ENCODE assay signal across 12 cellular contexts in genomic region chr18:66931010-66931409, GRCh38.
A peak's percentile ranks its signal among the peaks of the same experiment; 100 is the strongest.
DNase-seq lines count a peak whose midpoint lies in the region.
"Had no signal": no experiment of that assay in that cellular context is flagged by ENCODE, and none has a peak within 500 bp of the region (broad histone marks: within the 10 kb centered on the region; RNA-seq: fewer than 3 reads in every experiment).

No MANE protein-coding gene starts in this region.

- H3K27me3 ChIP-seq in HUES64 (ENCODE audit: insufficient read depth, low read length), result no peaks in the 10 kb centered on the region
- H3K27me3 ChIP-seq in mesendoderm (ENCODE audit: insufficient read depth, low read length, poor library complexity), result no peaks in the 10 kb centered on the region
- H3K27me3 ChIP-seq: BLaER1 had no signal

- no peak overlapping the region for H3K27ac ChIP-seq in HUES64 (ENCODE audit: low read depth, low read length)
- no peak overlapping the region for H3K27ac ChIP-seq in mesendoderm (ENCODE audit: low read depth, low read length)
- H3K27ac ChIP-seq: A549, BLaER1 had no signal

- H3K36me3 ChIP-seq in HUES64 (ENCODE audit: insufficient read depth, low read length), result no peaks in the 10 kb centered on the region
- H3K36me3 ChIP-seq in mesendoderm (ENCODE audit: control insufficient read depth, insufficient read depth, low read length), result no peaks in the 10 kb centered on the region
- H3K36me3 ChIP-seq: BLaER1 had no signal

- H3K79me2 ChIP-seq in mesendoderm (ENCODE audit: control insufficient read depth, insufficient read depth, low read length), result no peaks in the 10 kb centered on the region

- no peak overlapping the region for H3K23ac ChIP-seq in mesendoderm (ENCODE audit: low read length)

- H2AK5ac ChIP-seq in mesendoderm (ENCODE audit: low read length), result no peak overlapping the region

- H3K18ac ChIP-seq in mesendoderm (ENCODE audit: low read length), result no peak overlapping the region

- 88% methylated on average over 11 of the region's 11 CpGs for WGBS in HUES64
- no CpG with 5 or more reads among the region's 11 CpGs for WGBS in mesendoderm (ENCODE audit: extremely low coverage, insufficient coverage, low lambda C conversion rate)

- H3K9ac ChIP-seq in HUES64 (ENCODE audit: low read depth, low read length) (peak overlapping the region; percentile 27; the same call in 1 of the 2 replicates), mesendoderm (ENCODE audit: low read length) (no peak overlapping the region)
- H3K9ac ChIP-seq: BLaER1 had no signal

- H3K4me2 ChIP-seq in mesendoderm (ENCODE audit: low read length), result no peak overlapping the region
- H3K4me2 ChIP-seq: A549, BLaER1 had no signal

- H2BK15ac ChIP-seq in mesendoderm (replicated peaks; ENCODE audit: low read depth), result no peak overlapping the region

- DNase-seq in iPS DF 19.7 (ENCODE audit: low read depth, low spot score), result peak; percentile 17
- DNase-seq in mesendoderm, result peak; percentile 34
- no peak for DNase-seq in hippocampal formation (lab: John Stamatoyannopoulos, UW)
- DNase-seq in head of caudate nucleus, result no peak
- no peak for DNase-seq in dedifferentiated amniotic fluid mesenchymal stem cell (ENCODE audit: extremely low spot score)
- DNase-seq: CD8-positive, alpha-beta memory T cell; DMS53; H7 had no signal

- no peaks in the 10 kb centered on the region for H3K9me3 ChIP-seq in HUES64 (ENCODE audit: insufficient read depth, low read depth, low read length)
- H3K9me3 ChIP-seq: A549, BLaER1 had no signal

- no peak overlapping the region for H3K4me3 ChIP-seq in HUES64 (ENCODE audit: low read length)
- no peak overlapping the region for H3K4me3 ChIP-seq in mesendoderm (ENCODE audit: low read length)
- H3K4me3 ChIP-seq: A549, BLaER1, K562 had no signal

- H3K79me1 ChIP-seq in mesendoderm (ENCODE audit: low read length), result no peaks in the 10 kb centered on the region

- no peak overlapping the region for H4K5ac ChIP-seq in mesendoderm (ENCODE audit: low read length)

- no peak overlapping the region for H2BK5ac ChIP-seq in mesendoderm (ENCODE audit: low read length)

- H2BK120ac ChIP-seq in mesendoderm (ENCODE audit: low read depth, low read length), result no peak overlapping the region

- H4K8ac ChIP-seq in mesendoderm (ENCODE audit: low read depth, low read length), result no peak overlapping the region

- intact Hi-C loops in head of caudate nucleus (cut with DNase I), result no loop called here

- H3K4ac ChIP-seq in mesendoderm (ENCODE audit: low read depth, low read length), result no peak overlapping the region

- H3K4me1 ChIP-seq in HUES64 (ENCODE audit: insufficient read depth, low read length), result 0 out of 2 replicates have a peak, but pooled peaks cover 3% of the 10 kb centered on the region
- peaks cover 1% of the 10 kb centered on the region for H3K4me1 ChIP-seq in mesendoderm (ENCODE audit: control insufficient read depth, low read depth, low read length)
- H3K4me1 ChIP-seq: A549, BLaER1 had no signal

- H3K56ac ChIP-seq in mesendoderm (ENCODE audit: low read length), result no peak overlapping the region

Comparison
In these comparisons a context has a peak if more than half of its experiments do, and no peak if none do; other contexts are left out.
1. DNase-seq: peak in iPS DF 19.7 (single experiment) and mesendoderm (single experiment); none in hippocampal formation (0 of 2), head of caudate nucleus (0 of 42) and dedifferentiated amniotic fluid mesenchymal stem cell (single experiment).